Comparison of ENCODE assay signal across 12 cellular contexts in genomic region chr10:74822583-74823089, GRCh38. TPM values are rescaled to one million over a fixed set of nuclear protein-coding genes. Genes with fewer than 3 reads are reported as not detected.
A peak's percentile ranks its signal among the peaks of the same experiment; 100 is the strongest.
DNase-seq lines count a peak whose midpoint lies in the region; ATAC-seq, FAIRE-seq and TF ChIP-seq lines count a peak whose summit lies in the region.
"Had no signal": no experiment of that assay in that cellular context is flagged by ENCODE, and none has a peak within 500 bp of the region (broad histone marks: within the 10 kb centered on the region; RNA-seq: fewer than 3 reads in every experiment).

No MANE protein-coding gene starts in this region.

- FAIRE-seq in bronchial epithelial cell (lab: Jason Lieb, UNC): no peak

- no peak overlapping the region for H3K4me3 Mint-ChIP-seq in CD8-positive, alpha-beta T cell

- no peak overlapping the region for H3K27ac ChIP-seq in CD8-positive, alpha-beta T cell (ENCODE audit: low read depth, low read length)
- H3K27ac ChIP-seq in parathyroid adenoma: peak overlapping the region; percentile 85

- intact Hi-C loops in CD8-positive, alpha-beta T cell (cut with DNase I, micrococcal nuclease): loop anchor here (5.0 to 10.0 kb wide), 5 partner anchors 35 to 948 kb away; partner anchors contain the start of gene CAMK2G (in 1 of the 2)

- H3K27ac Mint-ChIP-seq in CD8-positive, alpha-beta T cell: peak overlapping the region; percentile 82

- CTCF ChIA-PET in CD8-positive, alpha-beta T cell (lab: Charles Lee): interaction anchor here (0.8 kb wide), 1 partner anchor 12 kb away, joined by 3 read pairs; no protein-coding TSS in a partner anchor

- no peaks in the 10 kb centered on the region for H3K27me3 ChIP-seq in CD8-positive, alpha-beta T cell (ENCODE audit: insufficient read depth, low read length)
- H3K27me3 ChIP-seq in bronchial epithelial cell (ENCODE audit: control insufficient read depth, insufficient read depth, low read length) (no peaks in the 10 kb centered on the region), parathyroid adenoma (ENCODE audit: control insufficient read depth, insufficient read depth, low read length) (no peaks in the 10 kb centered on the region), H7 (ENCODE audit: control insufficient read depth, insufficient read depth, low read length) (no peaks in the 10 kb centered on the region)

- H3K4me2 ChIP-seq in parathyroid adenoma (ENCODE audit: low read length): peak overlapping the region; percentile 48

- DNase-seq in CD8-positive, alpha-beta T cell: no peak
- DNase-seq in NB4 (ENCODE audit: low read depth): peak; percentile 32
- peak; percentile 42 for DNase-seq in bronchial epithelial cell (ENCODE audit: low read depth)
- DNase-seq in kidney tubule cell (ENCODE audit: low spot score): no peak
- DNase-seq in H7: no peak
- DNase-seq: DMS79 treated with DMSO at 0.1 percent for 48 hours; effector CD4-positive, alpha-beta T cell; kidney glomerular epithelial cell; NCI-H524 treated with DMSO at 0.1 percent for 48 hours had no signal

- peak overlapping the region; percentile 64 for H2AFZ ChIP-seq in parathyroid adenoma

- H3K9ac ChIP-seq in parathyroid adenoma: no peak overlapping the region

- no peaks in the 10 kb centered on the region for H3K36me3 ChIP-seq in CD8-positive, alpha-beta T cell (ENCODE audit: insufficient read depth, low read length)
- H3K36me3 ChIP-seq in bronchial epithelial cell (ENCODE audit: control insufficient read depth, insufficient read depth, low read length) (no peaks in the 10 kb centered on the region), parathyroid adenoma (ENCODE audit: control insufficient read depth, insufficient read depth, low read length) (no peaks in the 10 kb centered on the region), H7 (replicated peaks; ENCODE audit: control insufficient read depth, insufficient read depth, low read length) (no peaks in the 10 kb centered on the region)

- peaks cover 42% of the 10 kb centered on the region for H3K4me1 Mint-ChIP-seq in CD8-positive, alpha-beta T cell (ENCODE audit: low read depth)

- no peaks in the 10 kb centered on the region for H3K9me3 ChIP-seq in CD8-positive, alpha-beta T cell (ENCODE audit: low read length)
- no peaks in the 10 kb centered on the region for H3K9me3 ChIP-seq in parathyroid adenoma (ENCODE audit: control insufficient read depth, low read length)

- no peak overlapping the region for H3K4me3 ChIP-seq in CD8-positive, alpha-beta T cell (ENCODE audit: low read depth, low read length)
- H3K4me3 ChIP-seq in NB4 (ENCODE audit: low read depth, low read length) (no peak overlapping the region), bronchial epithelial cell (ENCODE audit: low read depth, low read length) (no peak overlapping the region), parathyroid adenoma (ENCODE audit: low read depth, low read length) (no peak overlapping the region), H7 (ENCODE audit: insufficient read depth, low read depth, low read length) (no peak overlapping the region)

- ATAC-seq in CD8-positive, alpha-beta T cell: no peak
- ATAC-seq in HG03196 (IDR thresholded peaks at IDR 0.05; ENCODE audit: unreplicated experiment) (no peak), HG03039 (IDR thresholded peaks at IDR 0.05; ENCODE audit: unreplicated experiment) (no peak)

- no peak for TF ChIP-seq CTCF in CD8-positive, alpha-beta T cell (IDR thresholded peaks at IDR 0.05)
- TF ChIP-seq CTCF in NB4 (IDR thresholded peaks at IDR 0.05; ENCODE audit: low read depth, low read length) (no peak), bronchial epithelial cell (IDR thresholded peaks at IDR 0.05; ENCODE audit: insufficient read depth, low read length, severe bottlenecking) (no peak), parathyroid adenoma (IDR thresholded peaks at IDR 0.05) (no peak)

- POLR2A ChIA-PET in CD8-positive, alpha-beta T cell (lab: Charles Lee): no interaction called here

- H3K36me3 Mint-ChIP-seq in CD8-positive, alpha-beta T cell: no peaks in the 10 kb centered on the region

- no peaks in the 10 kb centered on the region for H3K9me3 Mint-ChIP-seq in CD8-positive, alpha-beta T cell

- no peak for TF ChIP-seq POLR2A in NB4 (IDR thresholded peaks at IDR 0.05; ENCODE audit: extremely low read depth, insufficient read length)

- peaks cover 7% of the 10 kb centered on the region for H3K79me2 ChIP-seq in parathyroid adenoma

- peaks cover 29% of the 10 kb centered on the region for H3K4me1 ChIP-seq in CD8-positive, alpha-beta T cell (ENCODE audit: insufficient read depth, low read length)
- H3K4me1 ChIP-seq in parathyroid adenoma: peaks cover 26% of the 10 kb centered on the region

- no peaks in the 10 kb centered on the region for H3K27me3 Mint-ChIP-seq in CD8-positive, alpha-beta T cell (ENCODE audit: low read depth)

RNA-seq across cellular contexts. Expression of gene KAT6B, which starts 3.8 kb away (rescaled TPM):
- 10 to 100 TPM; 73.0 to 74.7 TPM for total RNA-seq in CD8-positive, alpha-beta T cell
- total RNA-seq in bronchial epithelial cell: 8.7 and 12.9 TPM in 2 replicates
- total RNA-seq in H7 (2014; rRNA removed; shearing (Covaris generic)): 5.2 and 11.2 TPM in 2 replicates

Comparison
In these comparisons a context has a peak if more than half of its experiments do, and no peak if none do; other contexts are left out.
1. DNase-seq: peak in NB4 (single experiment) and bronchial epithelial cell (single experiment); none in CD8-positive, alpha-beta T cell (0 of 7), kidney tubule cell (single experiment) and H7 (single experiment).